ENCODE assay signal across 32 cellular contexts in the genomic region with DNA sequence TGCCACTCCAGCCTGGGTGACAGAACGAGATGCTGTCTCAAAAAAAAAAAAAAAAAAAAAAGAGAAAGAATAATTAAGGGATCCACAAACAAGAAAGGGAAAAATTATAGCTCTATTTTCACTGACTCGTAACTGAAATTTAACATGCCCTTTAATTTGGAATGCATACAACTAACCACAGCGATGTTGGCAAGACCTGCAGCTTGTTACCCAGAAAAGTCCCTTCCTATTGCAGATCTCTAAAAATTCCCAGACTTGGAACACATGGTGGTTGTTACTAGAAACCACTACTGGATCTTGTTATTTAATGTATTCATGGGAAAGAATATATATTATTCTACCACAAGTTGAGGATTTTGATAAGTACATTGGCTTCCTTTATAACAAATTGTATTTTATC. TPM values are rescaled to one million over a fixed set of nuclear protein-coding genes. Genes with fewer than 3 reads are reported as not detected.
DNase-seq lines count a peak whose midpoint lies in the region; ATAC-seq and TF ChIP-seq lines count a peak whose summit lies in the region.
"Had no signal": no experiment of that assay in that cellular context is flagged by ENCODE, and none has a peak within 500 bp of the region (broad histone marks: within the 10 kb centered on the region; RNA-seq: fewer than 3 reads in every experiment).

No MANE protein-coding gene starts in this region.

- no peaks in the 10 kb centered on the region for H3K36me3 ChIP-seq in GM23248 (ENCODE audit: low read depth)
- H3K36me3 ChIP-seq in osteoblast (ENCODE audit: insufficient read depth, low read length): no peaks in the 10 kb centered on the region
- H3K36me3 ChIP-seq: breast epithelium, gastrocnemius medialis, left ventricle myocardium inferior, thyroid gland, WERI-Rb-1 had no signal

- in situ Hi-C loops in GM23248 (cut with MboI): no loop called here

- no peak for ATAC-seq in naive thymus-derived CD8-positive, alpha-beta T cell
- ATAC-seq in GM18870 (IDR thresholded peaks at IDR 0.05; ENCODE audit: unreplicated experiment): no peak
- ATAC-seq: effector memory CD8-positive, alpha-beta T cell; gastrocnemius medialis; naive thymus-derived CD4-positive, alpha-beta T cell; stimulated activated naive CD8-positive, alpha-beta T cell treated with anti-CD3 and anti-CD28 coated beads, Interleukin-15, Interleukin-2, amounts not matched to agents 100 U/mL and 50 U/mL, for 24 hours had no signal

- TF ChIP-seq CTCF in AG09319 (IDR thresholded peaks at IDR 0.05; ENCODE audit: low read depth, low read length) (no peak), osteoblast (IDR thresholded peaks at IDR 0.05; ENCODE audit: extremely low read depth, low read depth, low read length) (no peak)

- H3K9ac ChIP-seq in GM23248: no peak overlapping the region

- H4K20me1 ChIP-seq in GM23248 (ENCODE audit: insufficient read depth) (no peaks in the 10 kb centered on the region), osteoblast (ENCODE audit: insufficient read depth, low read length) (no peaks in the 10 kb centered on the region)

- POLR2A ChIA-PET in naive thymus-derived CD8-positive, alpha-beta T cell (lab: Charles Lee): no interaction called here

- H3K4me3 Mint-ChIP-seq in naive thymus-derived CD8-positive, alpha-beta T cell: no peak overlapping the region
- H3K4me3 Mint-ChIP-seq: CD4-positive, CD25-positive, alpha-beta regulatory T cell; effector memory CD8-positive, alpha-beta T cell; mesothelial cell of epicardium; naive thymus-derived CD4-positive, alpha-beta T cell had no signal

- H3F3A ChIP-seq in GM23248 (ENCODE audit: insufficient read depth): peaks cover 6% of the 10 kb centered on the region; the same call in 1 of the 2 replicates

- H3K36me3 Mint-ChIP-seq in naive thymus-derived CD8-positive, alpha-beta T cell: no peaks in the 10 kb centered on the region
- H3K36me3 Mint-ChIP-seq: CD4-positive, CD25-positive, alpha-beta regulatory T cell; mesothelial cell of epicardium; naive thymus-derived CD4-positive, alpha-beta T cell had no signal

- H3K4me3 ChIP-seq in GM23248 (no peak overlapping the region), osteoblast (ENCODE audit: insufficient read depth, low read length) (no peak overlapping the region)
- H3K4me3 ChIP-seq: breast epithelium, coronary artery, gastrocnemius medialis, left ventricle myocardium inferior, thyroid gland had no signal

- DNase-seq in AG09319 (ENCODE audit: extremely low read depth, low read depth): peak; percentile 15
- peak; percentile 24 for DNase-seq in GM23248
- peak; percentile 57 for DNase-seq in cerebellar cortex (ENCODE audit: low spot score)
- no peak for DNase-seq in osteoblast (ENCODE audit: insufficient read length, low spot score, missing footprints)
- DNase-seq in substantia nigra (lab: John Stamatoyannopoulos, UW): no peak
- no peak for DNase-seq in naive thymus-derived CD8-positive, alpha-beta T cell
- DNase-seq: activated CD4-positive, alpha-beta T cell treated with anti-CD3 and anti-CD28 coated beads for 48 hours; activated gamma-delta T cell; activated T-cell treated with anti-CD3 and anti-CD28 coated beads, Interleukin-2, amount 50 U/mL, for 1 hour; CD4-positive, CD25-positive, alpha-beta regulatory T cell; effector memory CD8-positive, alpha-beta T cell; erythroblast; gastrocnemius medialis; hypothalamus; left ventricle myocardium inferior; MV-4-11; naive thymus-derived CD4-positive, alpha-beta T cell; NCI-H1436 treated with DMSO at 0.1 percent for 48 hours; NCI-H510A; nucleus accumbens; Right ventricle myocardium superior; stimulated activated naive CD8-positive, alpha-beta T cell treated with anti-CD3 and anti-CD28 coated beads, Interleukin-15, Interleukin-2, amounts not matched to agents 100 U/mL and 50 U/mL, for 24 hours; thyroid gland; WERI-Rb-1 had no signal

- H3K4me2 ChIP-seq in GM23248 (ENCODE audit: unreplicated experiment) (no peak overlapping the region), osteoblast (ENCODE audit: insufficient read depth, low read length) (peak overlapping the region; percentile 1)

- no peaks in the 10 kb centered on the region for H3K9me3 ChIP-seq in GM23248 (ENCODE audit: low read depth)
- H3K9me3 ChIP-seq in osteoblast (ENCODE audit: low read depth, low read length): no peaks in the 10 kb centered on the region
- H3K9me3 ChIP-seq: breast epithelium, gastrocnemius medialis, left ventricle myocardium inferior, thyroid gland had no signal

- H3K27me3 Mint-ChIP-seq in naive thymus-derived CD8-positive, alpha-beta T cell: peaks cover 7 to 21% (median 9%) of the 10 kb centered on the region in 5 donors

- WGBS in GM23248 (ENCODE audit: low coverage in 1 of 2, low lambda C conversion rate in 2 of 2, missing lambda C conversion rate in 2 of 2), 2 experiments: 31 to 38% methylated on average over 3 of the region's 3 CpGs

- H3K27ac ChIP-seq in GM23248 (no peak overlapping the region), osteoblast (ENCODE audit: low read depth, low read length) (no peak overlapping the region), substantia nigra (ENCODE audit: low read depth, low read length, poor library complexity, severe bottlenecking) (no peak overlapping the region)
- H3K27ac ChIP-seq: breast epithelium, coronary artery, gastrocnemius medialis, left ventricle myocardium inferior, thyroid gland, WERI-Rb-1 had no signal

- H2AFZ ChIP-seq in GM23248: no peak overlapping the region
- H2AFZ ChIP-seq in osteoblast (ENCODE audit: low read length): no peak overlapping the region

- no peaks in the 10 kb centered on the region for H3K9me2 ChIP-seq in GM23248 (ENCODE audit: insufficient read depth)

- H3K4me1 ChIP-seq in GM23248 (ENCODE audit: insufficient read depth) (peaks cover 10% of the 10 kb centered on the region; the same call in 1 of the 2 replicates), osteoblast (ENCODE audit: insufficient read depth, low read length) (no peaks in the 10 kb centered on the region)
- H3K4me1 ChIP-seq: breast epithelium, gastrocnemius medialis, thyroid gland had no signal

- H3K4me1 Mint-ChIP-seq in naive thymus-derived CD8-positive, alpha-beta T cell: no peaks in the 10 kb centered on the region
- H3K4me1 Mint-ChIP-seq: CD4-positive, CD25-positive, alpha-beta regulatory T cell; naive thymus-derived CD4-positive, alpha-beta T cell had no signal

- H3K27ac Mint-ChIP-seq in naive thymus-derived CD8-positive, alpha-beta T cell: no peak overlapping the region
- H3K27ac Mint-ChIP-seq: CD4-positive, CD25-positive, alpha-beta regulatory T cell; effector memory CD8-positive, alpha-beta T cell; mesothelial cell of epicardium; naive thymus-derived CD4-positive, alpha-beta T cell had no signal

- no peaks in the 10 kb centered on the region for H3K79me2 ChIP-seq in GM23248 (ENCODE audit: insufficient read depth)
- no peaks in the 10 kb centered on the region for H3K79me2 ChIP-seq in osteoblast (ENCODE audit: insufficient read depth, low read length)

- H3K27me3 ChIP-seq in GM23248 (replicated peaks; ENCODE audit: insufficient read depth): no peaks in the 10 kb centered on the region
- peaks cover 12% of the 10 kb centered on the region for H3K27me3 ChIP-seq in osteoblast (ENCODE audit: insufficient read depth, low read length)
- H3K27me3 ChIP-seq: breast epithelium, gastrocnemius medialis, thyroid gland had no signal

- no peaks in the 10 kb centered on the region for H3K9me3 Mint-ChIP-seq in naive thymus-derived CD8-positive, alpha-beta T cell
- H3K9me3 Mint-ChIP-seq: CD4-positive, CD25-positive, alpha-beta regulatory T cell; effector memory CD8-positive, alpha-beta T cell; naive thymus-derived CD4-positive, alpha-beta T cell had no signal

RNA-seq across cellular contexts. Expression of gene SMIM28, which starts 27.8 kb away (rescaled TPM):
- total RNA-seq in GM23248 (2014; rRNA removed; shearing (Covaris generic)): not detected in 2 replicates
- not detected in 2 replicates for polyA plus RNA-seq in GM23248 (2016; fragmentation: Nextera tagmentation; extraction: Ambion mirVana)
- total RNA-seq in osteoblast: not detected in 2 replicates
- not detected for total RNA-seq in naive thymus-derived CD8-positive, alpha-beta T cell
- not detected for polyA plus RNA-seq in naive thymus-derived CD8-positive, alpha-beta T cell
- total RNA-seq: activated CD8-positive, alpha-beta memory T cell treated with anti-CD3 and anti-CD28 coated beads for 36 hours; breast epithelium; CD4-positive, CD25-positive, alpha-beta regulatory T cell; gastrocnemius medialis; left ventricle myocardium inferior; mesothelial cell of epicardium; naive thymus-derived CD4-positive, alpha-beta T cell; pulmonary artery endothelial cell; Right ventricle myocardium superior; thyroid gland had no signal
- polyA plus RNA-seq: adipose tissue; AG04450; CD4-positive, CD25-positive, alpha-beta regulatory T cell; naive thymus-derived CD4-positive, alpha-beta T cell had no signal

RNA-seq across cellular contexts. Expression of gene HEBP2, which starts 54.1 kb away (rescaled TPM):
- 32.4 and 62.8 TPM in 2 replicates for total RNA-seq in GM23248 (2014; rRNA removed; shearing (Covaris generic))
- polyA plus RNA-seq in GM23248 (2016; fragmentation: Nextera tagmentation; extraction: Ambion mirVana): 101 and 102 TPM in 2 replicates
- 35.1 and 35.8 TPM in 2 replicates for total RNA-seq in osteoblast
- total RNA-seq in naive thymus-derived CD8-positive, alpha-beta T cell: 10 to 100 TPM; 49.3 to 50.2 TPM
- polyA plus RNA-seq in naive thymus-derived CD8-positive, alpha-beta T cell: 10 to 100 TPM; 26.2 to 30.9 (median 30.5) TPM

Comparison
In these comparisons a context has a peak if more than half of its experiments do, and no peak if none do; other contexts are left out.
1. DNase-seq: peak in AG09319 (single experiment), GM23248 (single experiment) and cerebellar cortex (single experiment); none in osteoblast (single experiment), substantia nigra (0 of 49) and naive thymus-derived CD8-positive, alpha-beta T cell (0 of 10).